Comparison of ENCODE assay signal across 8 cellular contexts in the genomic region with DNA sequence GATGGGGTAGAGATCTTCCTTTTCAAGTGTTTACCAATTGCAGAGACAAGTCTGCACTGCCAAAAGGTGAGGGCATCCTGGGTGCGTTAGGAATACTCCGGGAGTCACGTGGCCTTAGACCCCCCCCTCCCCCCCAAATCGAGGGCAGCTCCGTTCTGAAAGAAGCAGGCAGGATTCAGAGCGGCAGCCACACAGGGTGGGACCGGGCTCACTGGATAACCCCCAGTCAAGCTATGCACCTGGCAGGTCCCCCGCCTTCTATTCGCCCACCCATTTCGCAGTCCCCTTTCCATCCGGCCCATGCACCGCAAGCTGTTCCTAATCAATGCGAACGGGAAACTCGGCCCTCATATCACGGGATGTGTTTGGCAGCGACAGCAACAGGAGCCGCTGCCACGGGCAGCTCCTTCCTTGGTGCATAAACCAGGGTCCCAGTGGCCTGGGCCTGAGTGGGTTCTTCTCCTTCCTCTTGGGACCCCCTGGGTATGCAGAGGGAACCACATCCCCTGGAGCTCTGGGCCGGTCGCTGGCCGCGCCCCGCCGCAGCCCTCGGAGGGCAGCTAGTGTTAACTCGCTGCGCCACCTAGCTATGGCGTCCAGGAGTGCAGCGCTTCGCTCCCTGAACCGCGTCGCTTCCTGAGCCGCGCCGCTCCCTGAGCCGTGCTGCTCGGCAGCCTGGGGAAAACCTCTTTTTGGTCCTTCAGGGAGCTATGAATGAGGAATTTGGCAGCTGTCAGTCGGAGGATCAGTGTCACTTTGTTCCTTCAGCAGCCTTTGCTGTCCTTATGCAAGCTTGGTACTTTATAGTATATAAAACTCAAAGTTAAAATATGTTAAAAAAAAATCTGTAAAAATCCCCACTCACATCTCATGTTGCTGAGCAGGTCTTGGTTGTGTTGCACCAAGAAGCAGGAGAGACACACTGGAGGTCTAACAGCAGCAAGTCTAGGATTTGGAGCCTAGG. TPM values are rescaled to one million over a fixed set of nuclear protein-coding genes. Genes with fewer than 3 reads are reported as not detected.
DNase-seq lines count a peak whose midpoint lies in the region; ATAC-seq and TF ChIP-seq lines count a peak whose summit lies in the region.

No MANE protein-coding gene starts in this region.

- H3K27me3 Mint-ChIP-seq in activated T-helper 1 cell treated with anti-CD3 and anti-CD28 coated beads, Interleukin-12 subunit alpha, Interleukin-12 subunit beta, Interleukin-2, Interleukin-4 antibody, amounts not matched to agents 30 ng/mL and 10 ng/mL and 1 ng/mL, durations not matched to agents 14 hours and 24 hours and 36 hours (ENCODE audit: insufficient read depth), result peaks cover 25% of the 10 kb centered on the region

- DNase-seq in KBM-7 (peak; percentile 77), Peyer's patch (peak; percentile 82 to 94 (median 91)), esophagus squamous epithelium (lab: John Stamatoyannopoulos, UW) (peak; percentile 17)
- peak; percentile 68 for DNase-seq in activated T-helper 1 cell treated with anti-CD3 and anti-CD28 coated beads, Interleukin-12 subunit alpha, Interleukin-12 subunit beta, Interleukin-2, Interleukin-4 antibody, amounts not matched to agents 30 ng/mL and 10 ng/mL and 1 ng/mL, durations not matched to agents 14 hours and 24 hours and 36 hours (ENCODE audit: low spot score)
- DNase-seq in stimulated activated CD8-positive, alpha-beta memory T cell treated with anti-CD3 and anti-CD28 coated beads, Interleukin-4, amount 100 ng/mL, for 48 hours, result peak; percentile 93

- H3K9me3 ChIP-seq in Peyer's patch (no peaks in the 10 kb centered on the region), esophagus squamous epithelium (no peaks in the 10 kb centered on the region), muscle layer of duodenum (ENCODE audit: control insufficient read depth in 1 of 2, low read length in 2 of 2) (no peaks in the 10 kb centered on the region)

- H3K9me3 Mint-ChIP-seq in activated T-helper 1 cell treated with anti-CD3 and anti-CD28 coated beads, Interleukin-12 subunit alpha, Interleukin-12 subunit beta, Interleukin-2, Interleukin-4 antibody, amounts not matched to agents 30 ng/mL and 10 ng/mL and 1 ng/mL, durations not matched to agents 14 hours and 24 hours and 36 hours, result no peaks in the 10 kb centered on the region

- TF ChIP-seq POLR2A in Peyer's patch (IDR thresholded peaks at IDR 0.05) (no peak), esophagus squamous epithelium (IDR thresholded peaks at IDR 0.05) (no peak)

- no peaks in the 10 kb centered on the region for H3K27me3 ChIP-seq in Peyer's patch
- no peaks in the 10 kb centered on the region for H3K27me3 ChIP-seq in esophagus squamous epithelium
- H3K27me3 ChIP-seq in muscle layer of duodenum (ENCODE audit: low read depth, low read length), result no peaks in the 10 kb centered on the region

- in situ Hi-C loops in KBM-7 (cut with MboI; ENCODE audit: low pct_unique_long_range_greater_than_20kb, low sequenced_read_pairs), result no loop called here

- H3K4me1 ChIP-seq in Peyer's patch (peaks cover 5 to 67% (median 11%) of the 10 kb centered on the region in 4 donors), esophagus squamous epithelium (peaks cover 59 to 100% (median 86%) of the 10 kb centered on the region in 3 donors), muscle layer of duodenum (ENCODE audit: control insufficient read depth in 1 of 2, insufficient read depth in 2 of 2, low read length in 2 of 2) (peaks cover 25 to 95% of the 10 kb centered on the region in 2 donors)

- intact Hi-C loops in activated T-helper 1 cell treated with anti-CD3 and anti-CD28 coated beads, Interleukin-12 subunit alpha, Interleukin-12 subunit beta, Interleukin-2, Interleukin-4 antibody, amounts not matched to agents 30 ng/mL and 10 ng/mL and 1 ng/mL, durations not matched to agents 14 hours and 24 hours and 36 hours (cut with micrococcal nuclease), result loop anchor here (1.0 to 2.0 kb wide), 5 partner anchors 28 to 96 kb away; no protein-coding TSS in a partner anchor
- intact Hi-C loops in esophagus squamous epithelium (cut with DNase I), result loop anchor here (5.0 kb wide), 1 partner anchor 79 kb away; no protein-coding TSS in a partner anchor

- no peaks in the 10 kb centered on the region for H3K36me3 Mint-ChIP-seq in activated T-helper 1 cell treated with anti-CD3 and anti-CD28 coated beads, Interleukin-12 subunit alpha, Interleukin-12 subunit beta, Interleukin-2, Interleukin-4 antibody, amounts not matched to agents 30 ng/mL and 10 ng/mL and 1 ng/mL, durations not matched to agents 14 hours and 24 hours and 36 hours (ENCODE audit: low read depth)

- no peak for ATAC-seq in HG03432 (IDR thresholded peaks at IDR 0.05; ENCODE audit: unreplicated experiment)

- H3K36me3 ChIP-seq in Peyer's patch (no peaks in the 10 kb centered on the region), esophagus squamous epithelium (peaks cover 0 to 8% (median 0%) of the 10 kb centered on the region in 3 donors), muscle layer of duodenum (ENCODE audit: control insufficient read depth in 1 of 2, insufficient read depth in 2 of 2, low read length in 2 of 2) (no peaks in the 10 kb centered on the region)

- no peak overlapping the region for H3K27ac Mint-ChIP-seq in activated T-helper 1 cell treated with anti-CD3 and anti-CD28 coated beads, Interleukin-12 subunit alpha, Interleukin-12 subunit beta, Interleukin-2, Interleukin-4 antibody, amounts not matched to agents 30 ng/mL and 10 ng/mL and 1 ng/mL, durations not matched to agents 14 hours and 24 hours and 36 hours

- H3K4me3 ChIP-seq in Peyer's patch (peak overlapping the region; percentile 35 to 59 (median 49)), esophagus squamous epithelium (peak overlapping the region; percentile 15 to 69 (median 44)), muscle layer of duodenum (ENCODE audit: low read depth in 1 of 2, low read length in 2 of 2) (peak overlapping the region; percentile 58 to 65)

- 0% methylated on average over 8 to 17 of the region's 40 CpGs for WGBS in esophagus squamous epithelium, 2 donors

- H3K27ac ChIP-seq in Peyer's patch (peak overlapping the region in 3 of 4 donors; percentile 35 to 53 (median 43)), esophagus squamous epithelium (peak overlapping the region; percentile 51 to 96 (median 90)), muscle layer of duodenum (ENCODE audit: low read length) (peak overlapping the region; percentile 29)

- peak overlapping the region; percentile 62 for H3K4me3 Mint-ChIP-seq in activated T-helper 1 cell treated with anti-CD3 and anti-CD28 coated beads, Interleukin-12 subunit alpha, Interleukin-12 subunit beta, Interleukin-2, Interleukin-4 antibody, amounts not matched to agents 30 ng/mL and 10 ng/mL and 1 ng/mL, durations not matched to agents 14 hours and 24 hours and 36 hours

- H3K4me1 Mint-ChIP-seq in activated T-helper 1 cell treated with anti-CD3 and anti-CD28 coated beads, Interleukin-12 subunit alpha, Interleukin-12 subunit beta, Interleukin-2, Interleukin-4 antibody, amounts not matched to agents 30 ng/mL and 10 ng/mL and 1 ng/mL, durations not matched to agents 14 hours and 24 hours and 36 hours (ENCODE audit: low read depth), result peaks cover 6% of the 10 kb centered on the region

- peak; percentile 50 for TF ChIP-seq CTCF in GM12801 (IDR thresholded peaks at IDR 0.05; ENCODE audit: extremely low read depth, insufficient read length)
- TF ChIP-seq CTCF in Peyer's patch (IDR thresholded peaks at IDR 0.05), result peak; percentile 86 to 98 (median 95)
- peak; percentile 94 to 97 (median 96) for TF ChIP-seq CTCF in esophagus squamous epithelium (IDR thresholded peaks at IDR 0.05)

RNA-seq across cellular contexts. Expression of gene LYL1, which starts 41.4 kb away (rescaled TPM):
- 10 to 100 TPM in 1 of 4 donors, 1 to 10 TPM in 3; 1.2 to 21.5 (median 4.9) TPM for total RNA-seq in Peyer's patch
- 2.4 and 2.5 TPM in 2 replicates for total RNA-seq in activated T-helper 1 cell treated with anti-CD3 and anti-CD28 coated beads, Interleukin-12 subunit alpha, Interleukin-12 subunit beta, Interleukin-2, Interleukin-4 antibody, amounts not matched to agents 30 ng/mL and 10 ng/mL and 1 ng/mL, durations not matched to agents 14 hours and 24 hours and 36 hours
- 10 to 100 TPM in 1 of 4 donors, 1 to 10 TPM in 3; 2.1 to 13.0 (median 3.9) TPM for total RNA-seq in esophagus squamous epithelium

RNA-seq across cellular contexts. Expression of gene TRMT1, which starts 55.3 kb away (rescaled TPM):
- total RNA-seq in Peyer's patch (10 to 100 TPM; 27.1 to 71.8 (median 28.3) TPM), esophagus squamous epithelium (10 to 100 TPM; 19.4 to 42.5 (median 29.0) TPM)
- total RNA-seq in activated T-helper 1 cell treated with anti-CD3 and anti-CD28 coated beads, Interleukin-12 subunit alpha, Interleukin-12 subunit beta, Interleukin-2, Interleukin-4 antibody, amounts not matched to agents 30 ng/mL and 10 ng/mL and 1 ng/mL, durations not matched to agents 14 hours and 24 hours and 36 hours, result 154 and 157 TPM in 2 replicates

RNA-seq across cellular contexts. Expression of gene NACC1, which starts 56.8 kb away (rescaled TPM):
- 10 to 100 TPM; 21.5 to 48.0 (median 37.1) TPM for total RNA-seq in Peyer's patch
- total RNA-seq in activated T-helper 1 cell treated with anti-CD3 and anti-CD28 coated beads, Interleukin-12 subunit alpha, Interleukin-12 subunit beta, Interleukin-2, Interleukin-4 antibody, amounts not matched to agents 30 ng/mL and 10 ng/mL and 1 ng/mL, durations not matched to agents 14 hours and 24 hours and 36 hours, result 124 TPM in 2 replicates
- total RNA-seq in esophagus squamous epithelium, result 10 to 100 TPM; 26.7 to 45.5 (median 37.1) TPM

Comparison
In these comparisons a context has a peak if more than half of its experiments do, and no peak if none do; other contexts are left out.
1. DNase-seq: peak in every context shown above with its lines; median percentile 93 in stimulated activated CD8-positive, alpha-beta memory T cell treated with anti-CD3 and anti-CD28 coated beads, Interleukin-4, amount 100 ng/mL, for 48 hours; 91 in Peyer's patch; 77 in KBM-7; 68 in activated T-helper 1 cell treated with anti-CD3 and anti-CD28 coated beads, Interleukin-12 subunit alpha, Interleukin-12 subunit beta, Interleukin-2, Interleukin-4 antibody, amounts not matched to agents 30 ng/mL and 10 ng/mL and 1 ng/mL, durations not matched to agents 14 hours and 24 hours and 36 hours; 17 in esophagus squamous epithelium.
2. H3K27ac ChIP-seq: peak in every context shown above with its lines; median percentile 90 in esophagus squamous epithelium; 43 in Peyer's patch; 29 in muscle layer of duodenum.